In genomic region chr2:9258501-9258900, GRCh38 we compare ENCODE assay signal across 1 cellular context.
TF ChIP-seq lines count a peak whose summit lies in the region.

No MANE protein-coding gene starts in this region.

TF ChIP-seq in SK-N-SH treated with all-trans-retinoic acid at 6 μM for 48 hours, 23 proteins besides CTCF, POLR2A, EP300 and RAD21 (continued from another document):
- TF ChIP-seq POU6F1 (CRISPR knock-in tag; IDR thresholded peaks at IDR 0.05; ENCODE audit: borderline replicate concordance, low read depth) (no peak), PATZ1 (CRISPR knock-in tag; IDR thresholded peaks at IDR 0.05; ENCODE audit: borderline replicate concordance) (no peak), ARNTL (CRISPR knock-in tag; IDR thresholded peaks at IDR 0.05; ENCODE audit: borderline replicate concordance, low read depth) (no peak), PPARA (CRISPR knock-in tag; IDR thresholded peaks at IDR 0.05; ENCODE audit: borderline replicate concordance) (no peak)
